Comparison of ENCODE assay signal across 16 cellular contexts in genomic region chr18:41872206-41872605, GRCh38.
DNase-seq lines count a peak whose midpoint lies in the region; ATAC-seq, FAIRE-seq and TF ChIP-seq lines count a peak whose summit lies in the region.
"Had no signal": no experiment of that assay in that cellular context is flagged by ENCODE, and none has a peak within 500 bp of the region (broad histone marks: within the 10 kb centered on the region; RNA-seq: fewer than 3 reads in every experiment).

No MANE protein-coding gene starts in this region.

- BruUV-seq in Calu3 (replicated peaks; lab: Mats Ljungman, UMichigan) = no TSS peak

- H4K20me1 ChIP-seq in astrocyte (ENCODE audit: insufficient read depth, low read length) = no peaks in the 10 kb centered on the region
- H4K20me1 ChIP-seq: BLaER1 had no signal

- H4K8ac ChIP-seq in mesendoderm (ENCODE audit: low read depth, low read length) = no peak overlapping the region

- no peak overlapping the region for H3K4ac ChIP-seq in mesendoderm (ENCODE audit: low read depth, low read length)

- H3K9me3 Mint-ChIP-seq in Calu3 (ENCODE audit: low read depth, unreplicated experiment) (no peaks in the 10 kb centered on the region), astrocyte (ENCODE audit: unreplicated experiment) (no peaks in the 10 kb centered on the region)
- H3K9me3 Mint-ChIP-seq: H9 had no signal

- H3K56ac ChIP-seq in mesendoderm (ENCODE audit: low read length) = no peak overlapping the region

- H3K27me3 ChIP-seq in astrocyte (ENCODE audit: insufficient read depth, low read length) (no peaks in the 10 kb centered on the region), mesendoderm (ENCODE audit: insufficient read depth, low read length, poor library complexity) (no peaks in the 10 kb centered on the region), upper lobe of right lung (no peaks in the 10 kb centered on the region), heart right ventricle (no peaks in the 10 kb centered on the region)
- H3K27me3 ChIP-seq: BLaER1 had no signal

- intact Hi-C loops in Calu3 (cut with micrococcal nuclease; ENCODE audit: unreplicated experiment) (no loop called here), upper lobe of right lung (cut with DNase I) (no loop called here), heart right ventricle (cut with DNase I) (no loop called here)

- H3K9ac ChIP-seq in astrocyte (ENCODE audit: low read length) (no peak overlapping the region), mesendoderm (ENCODE audit: low read length) (no peak overlapping the region)
- H3K9ac ChIP-seq: BLaER1 had no signal

- no peaks in the 10 kb centered on the region for H3K79me2 ChIP-seq in astrocyte (ENCODE audit: insufficient read depth, low read length)
- no peaks in the 10 kb centered on the region for H3K79me2 ChIP-seq in mesendoderm (ENCODE audit: control insufficient read depth, insufficient read depth, low read length)

- ATAC-seq in upper lobe of right lung (no peak), heart right ventricle (no peak)

- H3K9me3 ChIP-seq in astrocyte (ENCODE audit: insufficient read depth, low read depth, low read length) (no peaks in the 10 kb centered on the region), upper lobe of right lung (no peaks in the 10 kb centered on the region), heart right ventricle (no peaks in the 10 kb centered on the region)
- H3K9me3 ChIP-seq: BLaER1 had no signal

- CTCF ChIA-PET in Calu3 (lab: Charles Lee) = interaction anchor here (0.6 kb wide), 1 partner anchor 1685 kb away, joined by 4 read pairs; no protein-coding TSS in a partner anchor

- H3K36me3 Mint-ChIP-seq in Calu3 (ENCODE audit: insufficient read depth, unreplicated experiment) (no peaks in the 10 kb centered on the region), astrocyte (ENCODE audit: low read depth, unreplicated experiment) (no peaks in the 10 kb centered on the region)

- no peak overlapping the region for H3K4me3 Mint-ChIP-seq in Calu3 (ENCODE audit: low read depth, unreplicated experiment)
- H3K4me3 Mint-ChIP-seq in astrocyte (ENCODE audit: unreplicated experiment) = no peak overlapping the region
- H3K4me3 Mint-ChIP-seq: H9 had no signal

- FAIRE-seq in astrocyte (lab: Jason Lieb, UNC) = peak; percentile 59
- FAIRE-seq: G401.6, GM12892 had no signal

- no peaks in the 10 kb centered on the region for H3K36me3 ChIP-seq in astrocyte (ENCODE audit: insufficient read depth, low read length)
- H3K36me3 ChIP-seq in mesendoderm (ENCODE audit: control insufficient read depth, insufficient read depth, low read length) = no peaks in the 10 kb centered on the region
- H3K36me3 ChIP-seq in upper lobe of right lung = no peaks in the 10 kb centered on the region
- no peaks in the 10 kb centered on the region for H3K36me3 ChIP-seq in heart right ventricle
- H3K36me3 ChIP-seq: BLaER1 had no signal

- TF ChIP-seq CTCF in Calu3 (IDR thresholded peaks at IDR 0.05; ENCODE audit: unreplicated experiment) (no peak), astrocyte (IDR thresholded peaks at IDR 0.05; ENCODE audit: insufficient read depth, low read depth, low read length) (no peak), upper lobe of right lung (IDR thresholded peaks at IDR 0.05) (no peak), heart right ventricle (IDR thresholded peaks at IDR 0.05) (no peak)

- H3K79me1 ChIP-seq in mesendoderm (ENCODE audit: low read length) = no peaks in the 10 kb centered on the region

- DNase-seq in Calu3 (no peak), NCI-H226 (peak; percentile 54), astrocyte (ENCODE audit: low read depth) (no peak), mesendoderm (no peak), upper lobe of right lung (no peak), heart right ventricle (no peak), SIG-M5 treated with dmso at 0.1 percent for 504 hours (lab: John Stamatoyannopoulos, UW; ENCODE audit: unreplicated experiment) (no peak)
- DNase-seq: 8988T, AML-193, DMS79, GOT3, H9 had no signal

- no peak overlapping the region for H3K23ac ChIP-seq in mesendoderm (ENCODE audit: low read length)

- H2BK15ac ChIP-seq in mesendoderm (replicated peaks; ENCODE audit: low read depth) = no peak overlapping the region

- H4K5ac ChIP-seq in mesendoderm (ENCODE audit: low read length) = peak overlapping the region; percentile 25

- no peaks in the 10 kb centered on the region for H3K27me3 Mint-ChIP-seq in Calu3 (ENCODE audit: unreplicated experiment)
- H3K27me3 Mint-ChIP-seq in astrocyte (ENCODE audit: low read depth, unreplicated experiment) = no peaks in the 10 kb centered on the region

- H3K27ac ChIP-seq in astrocyte (ENCODE audit: low read depth, low read length) (no peak overlapping the region), mesendoderm (ENCODE audit: low read depth, low read length) (no peak overlapping the region), upper lobe of right lung (no peak overlapping the region), heart right ventricle (no peak overlapping the region)
- H3K27ac ChIP-seq: BLaER1, HL-60 had no signal

- H3K4me1 Mint-ChIP-seq in Calu3 (ENCODE audit: low read depth, unreplicated experiment) (peaks cover 16% of the 10 kb centered on the region), astrocyte (ENCODE audit: low read depth, unreplicated experiment) (peaks cover 18% of the 10 kb centered on the region)

- H2AFZ ChIP-seq in astrocyte (ENCODE audit: low read depth, low read length) = no peak overlapping the region

- H3K4me2 ChIP-seq in astrocyte (ENCODE audit: low read length) (no peak overlapping the region), mesendoderm (ENCODE audit: low read length) (no peak overlapping the region)
- H3K4me2 ChIP-seq: BLaER1 had no signal

- H3K4me3 ChIP-seq in astrocyte (ENCODE audit: insufficient read depth, low read depth, low read length) = no peak overlapping the region
- H3K4me3 ChIP-seq in mesendoderm (ENCODE audit: low read length) = no peak overlapping the region
- no peak overlapping the region for H3K4me3 ChIP-seq in upper lobe of right lung
- no peak overlapping the region for H3K4me3 ChIP-seq in heart right ventricle
- H3K4me3 ChIP-seq: BLaER1 had no signal

- H3K27ac Mint-ChIP-seq in Calu3 (ENCODE audit: unreplicated experiment) (peak overlapping the region; percentile 33), astrocyte (ENCODE audit: unreplicated experiment) (no peak overlapping the region)
- H3K27ac Mint-ChIP-seq: H9 had no signal

- peak overlapping the region; percentile 51 for H2BK5ac ChIP-seq in mesendoderm (ENCODE audit: low read length)

- H2AK5ac ChIP-seq in mesendoderm (ENCODE audit: low read length) = no peak overlapping the region

- H2BK120ac ChIP-seq in mesendoderm (ENCODE audit: low read depth, low read length) = peak overlapping the region; percentile 85

- peak overlapping the region; percentile 84 for H3K18ac ChIP-seq in mesendoderm (ENCODE audit: low read length)

- H3K4me1 ChIP-seq in astrocyte (ENCODE audit: insufficient read depth, low read length) = peaks cover 10% of the 10 kb centered on the region
- peaks cover 2% of the 10 kb centered on the region for H3K4me1 ChIP-seq in mesendoderm (ENCODE audit: control insufficient read depth, low read depth, low read length)
- H3K4me1 ChIP-seq in upper lobe of right lung = no peaks in the 10 kb centered on the region
- no peaks in the 10 kb centered on the region for H3K4me1 ChIP-seq in heart right ventricle
- H3K4me1 ChIP-seq: BLaER1 had no signal
